ENCODE assay signal across 8 cellular contexts in the genomic region with DNA sequence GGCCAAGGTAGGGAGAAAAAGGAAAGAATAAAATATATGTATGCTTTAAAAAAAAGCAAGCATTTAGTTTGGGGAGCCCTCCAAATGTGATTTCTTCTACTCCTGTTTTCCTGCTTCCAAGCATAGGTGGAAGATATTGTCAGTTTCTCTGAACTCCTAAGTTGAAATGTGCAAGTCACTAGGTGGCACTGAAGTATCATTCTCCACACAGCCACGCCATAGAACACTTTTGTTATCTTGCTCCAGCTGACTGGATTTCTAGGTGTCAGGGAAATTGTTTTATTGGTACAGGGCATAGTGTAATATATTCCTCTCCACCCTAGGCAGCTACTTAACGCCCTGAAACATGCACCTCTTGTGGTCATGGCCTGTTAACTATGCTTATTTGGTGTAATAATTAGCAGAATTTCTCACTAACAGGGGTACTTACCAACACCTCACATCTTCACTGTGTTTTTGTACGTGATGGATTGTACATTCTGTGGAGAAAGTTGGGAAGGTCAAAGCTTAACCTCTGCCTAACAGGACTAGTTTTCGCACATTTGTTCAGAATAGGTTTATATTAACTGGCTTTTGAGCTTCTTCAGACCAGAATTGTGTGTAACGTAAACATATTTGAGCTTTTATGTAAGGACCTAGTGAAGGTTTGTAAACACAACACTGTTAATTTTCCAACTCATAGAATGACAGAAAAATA.
A peak's percentile ranks its signal among the peaks of the same experiment; 100 is the strongest.
DNase-seq lines count a peak whose midpoint lies in the region; ATAC-seq and TF ChIP-seq lines count a peak whose summit lies in the region.

No MANE protein-coding gene starts in this region.

- H3K27ac Mint-ChIP-seq in CD8-positive, alpha-beta T cell = no peak overlapping the region

- no peaks in the 10 kb centered on the region for H3K36me3 ChIP-seq in CD8-positive, alpha-beta T cell (ENCODE audit: insufficient read depth, low read length)
- no peaks in the 10 kb centered on the region for H3K36me3 ChIP-seq in prostate gland

- H3K27me3 ChIP-seq in CD8-positive, alpha-beta T cell (ENCODE audit: insufficient read depth, low read length) = no peaks in the 10 kb centered on the region
- no peaks in the 10 kb centered on the region for H3K27me3 ChIP-seq in prostate gland (replicated peaks; ENCODE audit: insufficient read depth)

- no peak overlapping the region for H3K4me3 ChIP-seq in CD8-positive, alpha-beta T cell (ENCODE audit: low read depth, low read length)
- no peak overlapping the region for H3K4me3 ChIP-seq in prostate gland

- WGBS in prostate gland = 41% methylated on average over 5 of the region's 5 CpGs

- H3K4me1 ChIP-seq in CD8-positive, alpha-beta T cell (ENCODE audit: insufficient read depth, low read length) = peaks cover 10% of the 10 kb centered on the region
- peaks cover 3% of the 10 kb centered on the region for H3K4me1 ChIP-seq in prostate gland (replicated peaks)

- intact Hi-C loops in CD8-positive, alpha-beta T cell (cut with DNase I, micrococcal nuclease) = no loop called here
- intact Hi-C loops in prostate gland (cut with DNase I) = no loop called here

- CTCF ChIA-PET in CD8-positive, alpha-beta T cell (lab: Charles Lee) = interaction anchor here (1.0 kb wide), 1 partner anchor 11 kb away, joined by 3 read pairs; no protein-coding TSS in a partner anchor

- TF ChIP-seq POLR2A in prostate gland (IDR thresholded peaks at IDR 0.05) = no peak

- no peaks in the 10 kb centered on the region for H3K9me3 Mint-ChIP-seq in CD8-positive, alpha-beta T cell

- H3K36me3 Mint-ChIP-seq in CD8-positive, alpha-beta T cell = no peaks in the 10 kb centered on the region

- peaks cover 28% of the 10 kb centered on the region for H3K4me1 Mint-ChIP-seq in CD8-positive, alpha-beta T cell (ENCODE audit: low read depth)

- peak in 1 of 7 experiments; percentile 6 for DNase-seq in CD8-positive, alpha-beta T cell
- DNase-seq in NCI-H1105 treated with DMSO at 0.1 percent for 48 hours (lab: John Stamatoyannopoulos, UW) (peak; percentile 87), SW480 (ENCODE audit: low spot score) (peak; percentile 74), globus pallidus (ENCODE audit: low spot score) (peak; percentile 52), prostate gland (ENCODE audit: low spot score) (peak; percentile 52), NK-92 (lab: John Stamatoyannopoulos, UW; ENCODE audit: unreplicated experiment) (no peak)

- H3K4me3 Mint-ChIP-seq in CD8-positive, alpha-beta T cell = no peak overlapping the region

- no peaks in the 10 kb centered on the region for H3K27me3 Mint-ChIP-seq in CD8-positive, alpha-beta T cell (ENCODE audit: low read depth)

- POLR2A ChIA-PET in CD8-positive, alpha-beta T cell (lab: Charles Lee) = no interaction called here

- no peaks in the 10 kb centered on the region for H3K9me3 ChIP-seq in CD8-positive, alpha-beta T cell (ENCODE audit: low read length)
- no peaks in the 10 kb centered on the region for H3K9me3 ChIP-seq in prostate gland

- TF ChIP-seq CTCF in CD8-positive, alpha-beta T cell (IDR thresholded peaks at IDR 0.05) = peak; percentile 20
- peak in 3 of 4 experiments; percentile 40 to 64 (median 63) for TF ChIP-seq CTCF in prostate gland (IDR thresholded peaks at IDR 0.05)

- H3K27ac ChIP-seq in CD8-positive, alpha-beta T cell (ENCODE audit: low read depth, low read length) = no peak overlapping the region
- H3K27ac ChIP-seq in prostate gland = no peak overlapping the region

- ATAC-seq in CD8-positive, alpha-beta T cell = no peak
- peak; percentile 53 for ATAC-seq in GM19438 (IDR thresholded peaks at IDR 0.05; ENCODE audit: low read depth, unreplicated experiment)
- ATAC-seq in HG03442 (IDR thresholded peaks at IDR 0.05; ENCODE audit: unreplicated experiment) = no peak
